8 cellular contexts compared by ENCODE assay signal in genomic region chr18:9135081-9135911, GRCh38. TPM values are rescaled to one million over a fixed set of nuclear protein-coding genes. Genes with fewer than 3 reads are reported as not detected.
DNase-seq lines count a peak whose midpoint lies in the region; ATAC-seq and TF ChIP-seq lines count a peak whose summit lies in the region.

No MANE protein-coding gene starts in this region.

- H3K9me3 ChIP-seq in AG04450 (ENCODE audit: control insufficient read depth, insufficient read depth, low read length) (no peaks in the 10 kb centered on the region), muscle layer of colon (ENCODE audit: low read length) (no peaks in the 10 kb centered on the region)

- TF ChIP-seq CTCF in AG04450 (IDR thresholded peaks at IDR 0.05; ENCODE audit: low read depth, low read length) (no peak), MCF 10A (IDR thresholded peaks at IDR 0.05; ENCODE audit: unreplicated experiment) (no peak)

- H3K4me1 ChIP-seq in muscle layer of colon (ENCODE audit: insufficient read depth, low read length), result peaks cover 36% of the 10 kb centered on the region

- POLR2A ChIA-PET in AG04450 (lab: Yijun Ruan, JAX), result interaction anchor here (0.6 to 2.1 kb wide), 5 partner anchors 11 to 204 kb away, joined by 3 to 9 read pairs (median 3); partner anchors contain the start of gene TWSG1
- POLR2A ChIA-PET in MCF 10A (lab: Yijun Ruan, JAX), result interaction anchor here (0.6 to 19.7 kb wide), 13 partner anchors 8 to 1451 kb away, joined by 3 to 586 read pairs (median 8); partner anchors contain the start of gene NDUFV2

- no peaks in the 10 kb centered on the region for H3K27me3 Mint-ChIP-seq in IgD-negative memory B cell
- H3K27me3 Mint-ChIP-seq in MCF 10A (ENCODE audit: insufficient read depth, unreplicated experiment), result no peaks in the 10 kb centered on the region

- peak overlapping the region; percentile 79 for H3K4me3 ChIP-seq in AG04450 (ENCODE audit: low read depth, low read length)
- H3K4me3 ChIP-seq in muscle layer of colon (ENCODE audit: low read depth in 1 of 2, low read length in 2 of 2), result peak overlapping the region; percentile 75 to 78

- no peaks in the 10 kb centered on the region for H3K27me3 ChIP-seq in AG04450 (ENCODE audit: control insufficient read depth, insufficient read depth, low read length)
- H3K27me3 ChIP-seq in muscle layer of colon (ENCODE audit: control insufficient read depth in 1 of 2, insufficient read depth in 2 of 2, low read length in 2 of 2), result no peaks in the 10 kb centered on the region

- CTCF ChIA-PET in AG04450 (lab: Charles Lee), result interaction anchor here (1.0 kb wide), 1 partner anchor 62 kb away, joined by 3 read pairs; no protein-coding TSS in a partner anchor
- CTCF ChIA-PET in MCF 10A (lab: Yijun Ruan, JAX), result interaction anchor here (0.6 to 1.5 kb wide), 4 partner anchors 14 to 635 kb away, joined by 3 to 9 read pairs (median 4); no protein-coding TSS in a partner anchor

- H3K4me3 Mint-ChIP-seq in IgD-negative memory B cell (peak overlapping the region; percentile 94 to 99 (median 98)), MCF 10A (ENCODE audit: unreplicated experiment) (peak overlapping the region; percentile 90)

- H3K9ac ChIP-seq in muscle layer of colon (ENCODE audit: low read length), result peak overlapping the region; percentile 79

- no peaks in the 10 kb centered on the region for H3K36me3 Mint-ChIP-seq in IgD-negative memory B cell
- peaks cover 59% of the 10 kb centered on the region for H3K36me3 Mint-ChIP-seq in MCF 10A (ENCODE audit: insufficient read depth, unreplicated experiment)

- ATAC-seq in HG03025 (IDR thresholded peaks at IDR 0.05; ENCODE audit: low FRiP score, unreplicated experiment), result no peak
- ATAC-seq in GM18498 (IDR thresholded peaks at IDR 0.05; ENCODE audit: unreplicated experiment), result no peak

- intact Hi-C loops in MCF 10A (cut with micrococcal nuclease), result no loop called here

- H3K36me3 ChIP-seq in muscle layer of colon (ENCODE audit: insufficient read depth, low read length), result peaks cover 25% of the 10 kb centered on the region

- H3K27ac ChIP-seq in AG04450 (ENCODE audit: low read depth, low read length), result peak overlapping the region; percentile 59
- H3K27ac ChIP-seq in muscle layer of colon (ENCODE audit: low read depth, low read length), result peak overlapping the region; percentile 86

- no TSS peak for BruUV-seq in MCF 10A (replicated peaks; lab: Mats Ljungman, UMichigan)

- peak overlapping the region; percentile 99 for H3K27ac Mint-ChIP-seq in IgD-negative memory B cell
- H3K27ac Mint-ChIP-seq in MCF 10A (ENCODE audit: low read depth, unreplicated experiment), result peak overlapping the region; percentile 94

- peaks cover 30 to 38% (median 33%) of the 10 kb centered on the region in 3 donors for H3K4me1 Mint-ChIP-seq in IgD-negative memory B cell
- peaks cover 24% of the 10 kb centered on the region for H3K4me1 Mint-ChIP-seq in MCF 10A (ENCODE audit: insufficient read depth, unreplicated experiment)

- H3K9me3 Mint-ChIP-seq in IgD-negative memory B cell (no peaks in the 10 kb centered on the region), MCF 10A (ENCODE audit: unreplicated experiment) (no peaks in the 10 kb centered on the region)

- DNase-seq in AG04450 (ENCODE audit: low read depth, low spot score) (no peak), MCF 10A (ENCODE audit: unreplicated experiment) (no peak), dedifferentiated amniotic fluid mesenchymal stem cell (ENCODE audit: extremely low spot score) (no peak)
- DNase-seq in central memory CD4-positive, alpha-beta T cell, result no peak

RNA-seq across cellular contexts. Expression of gene ANKRD12, which starts 1.3 kb away (rescaled TPM):
- polyA plus RNA-seq in AG04450 (2011; rRNA removed) (8.5 and 10.4 TPM in 2 replicates), IgD-negative memory B cell (87.3 TPM)
- polyA minus RNA-seq in AG04450 (2011; rRNA and poly(A)+ RNA removed), result 31.7 and 78.2 TPM in 2 replicates
- 25.3 and 36.7 TPM in 2 replicates for total RNA-seq in MCF 10A (2022)

RNA-seq across cellular contexts. Expression of gene NDUFV2, which starts 32.8 kb away (rescaled TPM):
- polyA plus RNA-seq in AG04450 (2011; rRNA removed), result 163 and 207 TPM in 2 replicates
- polyA minus RNA-seq in AG04450 (2011; rRNA and poly(A)+ RNA removed), result 28.7 and 33.0 TPM in 2 replicates
- 144 TPM for polyA plus RNA-seq in IgD-negative memory B cell
- total RNA-seq in MCF 10A (2022), result 192 and 202 TPM in 2 replicates
